1 cellular context compared by ENCODE assay signal in the genomic region with DNA sequence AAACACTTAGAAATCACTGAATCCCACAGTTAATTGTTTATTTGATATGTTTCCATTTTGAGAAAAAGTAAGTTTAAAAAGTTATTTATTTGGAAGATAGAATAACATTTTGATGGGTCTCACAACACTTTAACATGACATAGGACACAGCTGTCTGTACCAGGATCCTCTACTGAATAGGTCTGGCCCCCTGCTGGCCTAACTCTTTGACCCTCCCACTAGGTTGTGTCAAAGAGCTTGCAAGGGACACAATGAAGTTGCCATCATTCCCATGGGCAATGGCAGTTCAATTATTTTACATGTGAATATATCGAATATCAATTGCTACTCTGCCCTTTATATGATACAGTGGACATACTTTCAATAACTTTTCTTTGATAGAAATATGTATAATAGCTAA.
TF ChIP-seq lines count a peak whose summit lies in the region.

No MANE protein-coding gene starts in this region.

TF ChIP-seq in GM23338, 12 proteins besides CTCF, POLR2A, EP300 and RAD21 (continued from another document):
- TF ChIP-seq, protein P1, sequence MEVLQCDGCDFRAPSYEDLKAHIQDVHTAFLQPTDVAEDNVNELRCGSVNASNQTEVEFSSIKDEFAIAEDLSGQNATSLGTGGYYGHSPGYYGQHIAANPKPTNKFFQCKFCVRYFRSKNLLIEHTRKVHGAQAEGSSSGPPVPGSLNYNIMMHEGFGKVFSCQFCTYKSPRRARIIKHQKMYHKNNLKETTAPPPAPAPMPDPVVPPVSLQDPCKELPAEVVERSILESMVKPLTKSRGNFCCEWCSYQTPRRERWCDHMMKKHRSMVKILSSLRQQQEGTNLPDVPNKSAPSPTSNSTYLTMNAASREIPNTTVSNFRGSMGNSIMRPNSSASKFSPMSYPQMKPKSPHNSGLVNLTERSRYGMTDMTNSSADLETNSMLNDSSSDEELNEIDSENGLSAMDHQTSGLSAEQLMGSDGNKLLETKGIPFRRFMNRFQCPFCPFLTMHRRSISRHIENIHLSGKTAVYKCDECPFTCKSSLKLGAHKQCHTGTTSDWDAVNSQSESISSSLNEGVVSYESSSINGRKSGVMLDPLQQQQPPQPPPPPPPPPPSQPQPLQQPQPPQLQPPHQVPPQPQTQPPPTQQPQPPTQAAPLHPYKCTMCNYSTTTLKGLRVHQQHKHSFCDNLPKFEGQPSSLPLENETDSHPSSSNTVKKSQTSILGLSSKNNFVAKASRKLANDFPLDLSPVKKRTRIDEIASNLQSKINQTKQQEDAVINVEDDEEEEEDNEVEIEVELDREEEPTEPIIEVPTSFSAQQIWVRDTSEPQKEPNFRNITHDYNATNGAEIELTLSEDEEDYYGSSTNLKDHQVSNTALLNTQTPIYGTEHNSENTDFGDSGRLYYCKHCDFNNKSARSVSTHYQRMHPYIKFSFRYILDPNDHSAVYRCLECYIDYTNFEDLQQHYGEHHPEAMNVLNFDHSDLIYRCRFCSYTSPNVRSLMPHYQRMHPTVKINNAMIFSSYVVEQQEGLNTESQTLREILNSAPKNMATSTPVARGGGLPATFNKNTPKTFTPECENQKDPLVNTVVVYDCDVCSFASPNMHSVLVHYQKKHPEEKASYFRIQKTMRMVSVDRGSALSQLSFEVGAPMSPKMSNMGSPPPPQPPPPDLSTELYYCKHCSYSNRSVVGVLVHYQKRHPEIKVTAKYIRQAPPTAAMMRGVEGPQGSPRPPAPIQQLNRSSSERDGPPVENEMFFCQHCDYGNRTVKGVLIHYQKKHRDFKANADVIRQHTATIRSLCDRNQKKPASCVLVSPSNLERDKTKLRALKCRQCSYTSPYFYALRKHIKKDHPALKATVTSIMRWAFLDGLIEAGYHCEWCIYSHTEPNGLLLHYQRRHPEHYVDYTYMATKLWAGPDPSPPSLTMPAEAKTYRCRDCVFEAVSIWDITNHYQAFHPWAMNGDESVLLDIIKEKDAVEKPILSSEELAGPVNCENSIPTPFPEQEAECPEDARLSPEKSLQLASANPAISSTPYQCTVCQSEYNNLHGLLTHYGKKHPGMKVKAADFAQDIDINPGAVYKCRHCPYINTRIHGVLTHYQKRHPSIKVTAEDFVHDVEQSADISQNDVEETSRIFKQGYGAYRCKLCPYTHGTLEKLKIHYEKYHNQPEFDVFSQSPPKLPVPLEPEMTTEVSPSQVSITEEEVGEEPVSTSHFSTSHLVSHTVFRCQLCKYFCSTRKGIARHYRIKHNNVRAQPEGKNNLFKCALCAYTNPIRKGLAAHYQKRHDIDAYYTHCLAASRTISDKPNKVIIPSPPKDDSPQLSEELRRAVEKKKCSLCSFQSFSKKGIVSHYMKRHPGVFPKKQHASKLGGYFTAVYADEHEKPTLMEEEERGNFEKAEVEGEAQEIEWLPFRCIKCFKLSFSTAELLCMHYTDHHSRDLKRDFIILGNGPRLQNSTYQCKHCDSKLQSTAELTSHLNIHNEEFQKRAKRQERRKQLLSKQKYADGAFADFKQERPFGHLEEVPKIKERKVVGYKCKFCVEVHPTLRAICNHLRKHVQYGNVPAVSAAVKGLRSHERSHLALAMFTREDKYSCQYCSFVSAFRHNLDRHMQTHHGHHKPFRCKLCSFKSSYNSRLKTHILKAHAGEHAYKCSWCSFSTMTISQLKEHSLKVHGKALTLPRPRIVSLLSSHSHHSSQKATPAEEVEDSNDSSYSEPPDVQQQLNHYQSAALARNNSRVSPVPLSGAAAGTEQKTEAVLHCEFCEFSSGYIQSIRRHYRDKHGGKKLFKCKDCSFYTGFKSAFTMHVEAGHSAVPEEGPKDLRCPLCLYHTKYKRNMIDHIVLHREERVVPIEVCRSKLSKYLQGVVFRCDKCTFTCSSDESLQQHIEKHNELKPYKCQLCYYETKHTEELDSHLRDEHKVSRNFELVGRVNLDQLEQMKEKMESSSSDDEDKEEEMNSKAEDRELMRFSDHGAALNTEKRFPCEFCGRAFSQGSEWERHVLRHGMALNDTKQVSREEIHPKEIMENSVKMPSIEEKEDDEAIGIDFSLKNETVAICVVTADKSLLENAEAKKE (CRISPR knock-in tag; IDR thresholded peaks at IDR 0.05), result peak; percentile 91
